24 cellular contexts compared by ENCODE assay signal in the genomic region with DNA sequence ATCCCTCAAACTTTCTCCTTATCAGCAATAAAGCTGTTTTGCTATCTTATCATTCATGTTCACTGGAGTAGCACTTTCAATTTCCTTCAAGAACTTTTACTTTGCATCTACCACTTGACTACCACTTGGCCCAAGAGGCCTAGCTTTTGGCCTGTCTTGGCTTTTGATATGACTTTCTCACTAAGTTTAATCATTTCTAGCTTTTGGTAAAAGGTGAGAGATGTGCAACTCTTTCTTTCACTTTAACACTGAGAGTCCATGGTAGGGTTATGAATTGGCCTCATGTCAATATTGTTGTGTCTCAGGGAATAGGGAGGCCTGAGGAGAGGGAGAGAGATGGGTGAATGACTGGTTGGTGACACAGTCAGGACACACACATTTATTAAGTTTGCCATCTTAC. TPM values are rescaled to one million over a fixed set of nuclear protein-coding genes. Genes with fewer than 3 reads are reported as not detected.
DNase-seq lines count a peak whose midpoint lies in the region; ATAC-seq and TF ChIP-seq lines count a peak whose summit lies in the region.
"Had no signal": no experiment of that assay in that cellular context is flagged by ENCODE, and none has a peak within 500 bp of the region (broad histone marks: within the 10 kb centered on the region; RNA-seq: fewer than 3 reads in every experiment).

No MANE protein-coding gene starts in this region.

- CTCF ChIA-PET in Calu3 (lab: Charles Lee) = no interaction called here

- H3K4me1 Mint-ChIP-seq in stimulated activated naive CD8-positive, alpha-beta T cell treated with anti-CD3 and anti-CD28 coated beads, Interleukin-15, amount 100 ng/mL, for 72 hours = no peaks in the 10 kb centered on the region
- H3K4me1 Mint-ChIP-seq in Calu3 (ENCODE audit: low read depth, unreplicated experiment) = no peaks in the 10 kb centered on the region
- H3K4me1 Mint-ChIP-seq: endodermal cell, T-helper 17 cell had no signal

- peak overlapping the region; percentile 76 to 85 (median 78) for H3K27ac ChIP-seq in transverse colon
- H3K27ac ChIP-seq: neutrophil, uterus had no signal

- peaks cover 10% of the 10 kb centered on the region for H3K27me3 Mint-ChIP-seq in stimulated activated naive CD8-positive, alpha-beta T cell treated with anti-CD3 and anti-CD28 coated beads, Interleukin-15, amount 100 ng/mL, for 72 hours
- no peaks in the 10 kb centered on the region for H3K27me3 Mint-ChIP-seq in Calu3 (ENCODE audit: unreplicated experiment)

- in situ Hi-C loops in transverse colon (cut with MboI; ENCODE audit: low pct_ligation_motif_present in 1 of 4, low pct_unique_long_range_greater_than_20kb in 1 of 4, low sequenced_read_pairs in 3 of 4) = no loop called here

- H3K27ac Mint-ChIP-seq in stimulated activated naive CD8-positive, alpha-beta T cell treated with anti-CD3 and anti-CD28 coated beads, Interleukin-15, amount 100 ng/mL, for 72 hours = peak overlapping the region in 1 of 2 donors; percentile 70
- no peak overlapping the region for H3K27ac Mint-ChIP-seq in Calu3 (ENCODE audit: unreplicated experiment)
- H3K27ac Mint-ChIP-seq: endodermal cell, T-helper 17 cell had no signal

- no peaks in the 10 kb centered on the region for H3K36me3 ChIP-seq in transverse colon
- H3K36me3 ChIP-seq: neutrophil, uterus had no signal

- no peak for TF ChIP-seq EP300 in transverse colon (IDR thresholded peaks at IDR 0.05; ENCODE audit: low read depth)

- no TSS peak for BruUV-seq in Calu3 (replicated peaks; lab: Mats Ljungman, UMichigan)

- H3K36me3 Mint-ChIP-seq in Calu3 (ENCODE audit: insufficient read depth, unreplicated experiment) = no peaks in the 10 kb centered on the region

- peak; percentile 56 for ATAC-seq in stimulated activated naive CD8-positive, alpha-beta T cell treated with anti-CD3 and anti-CD28 coated beads, Interleukin-15, amount 100 ng/mL, for 72 hours
- ATAC-seq in stimulated activated naive CD8-positive, alpha-beta T cell treated with anti-CD3 and anti-CD28 coated beads, Interleukin-15, Interleukin-2, amounts not matched to agents 100 U/mL and 50 U/mL, for 24 hours = no peak
- peak; percentile 57 for ATAC-seq in HG02610 (IDR thresholded peaks at IDR 0.05; ENCODE audit: unreplicated experiment)
- peak; percentile 56 for ATAC-seq in HG03342 (IDR thresholded peaks at IDR 0.05; ENCODE audit: unreplicated experiment)
- ATAC-seq: T-helper 17 cell had no signal

- no peaks in the 10 kb centered on the region for H3K9me3 ChIP-seq in transverse colon
- H3K9me3 ChIP-seq: neutrophil, uterus had no signal

- no peak overlapping the region for H3K4me3 ChIP-seq in transverse colon
- H3K4me3 ChIP-seq: uterus had no signal

- no peaks in the 10 kb centered on the region for H3K9me3 Mint-ChIP-seq in stimulated activated naive CD8-positive, alpha-beta T cell treated with anti-CD3 and anti-CD28 coated beads, Interleukin-15, amount 100 ng/mL, for 72 hours
- H3K9me3 Mint-ChIP-seq in Calu3 (ENCODE audit: low read depth, unreplicated experiment) = peaks cover 9% of the 10 kb centered on the region

- intact Hi-C loops in transverse colon (cut with DNase I; ENCODE audit: low total_unique reads) (no loop called here), Calu3 (cut with micrococcal nuclease; ENCODE audit: unreplicated experiment) (no loop called here)

- DNase-seq in stimulated activated naive CD8-positive, alpha-beta T cell treated with anti-CD3 and anti-CD28 coated beads, Interleukin-15, amount 100 ng/mL, for 72 hours = no peak
- DNase-seq in stimulated activated naive CD8-positive, alpha-beta T cell treated with anti-CD3 and anti-CD28 coated beads, Interleukin-15, Interleukin-2, amounts not matched to agents 100 U/mL and 50 U/mL, for 24 hours = no peak
- DNase-seq in transverse colon (no peak), NCI-H748 (lab: John Stamatoyannopoulos, UW; ENCODE audit: unreplicated experiment) (no peak), NCI-H345 (lab: John Stamatoyannopoulos, UW) (no peak), Calu3 (no peak)
- DNase-seq: activated CD4-positive, CD25-positive, alpha-beta regulatory T cell; activated gamma-delta T cell treated with Interleukin-2 at 50 U/mL for 16 hours; C1 segment of cervical spinal cord; cerebellar nuclear complex; DMS79; endodermal cell; H7; NCI-H1694 treated with DMSO at 0.1 percent for 48 hours; NCI-H510A; retina; SHP77 treated with DMSO at 0.1 percent for 48 hours; T-helper 17 cell; uterus had no signal

- TF ChIP-seq CTCF in transverse colon (IDR thresholded peaks at IDR 0.05) (no peak), Calu3 (IDR thresholded peaks at IDR 0.05; ENCODE audit: unreplicated experiment) (no peak)

- H3K4me3 Mint-ChIP-seq in stimulated activated naive CD8-positive, alpha-beta T cell treated with anti-CD3 and anti-CD28 coated beads, Interleukin-15, amount 100 ng/mL, for 72 hours = no peak overlapping the region
- no peak overlapping the region for H3K4me3 Mint-ChIP-seq in Calu3 (ENCODE audit: low read depth, unreplicated experiment)
- H3K4me3 Mint-ChIP-seq: endodermal cell, T-helper 17 cell had no signal

- TF ChIP-seq POLR2A in transverse colon (IDR thresholded peaks at IDR 0.05) = no peak

- no peaks in the 10 kb centered on the region for H3K27me3 ChIP-seq in transverse colon
- H3K27me3 ChIP-seq: neutrophil, uterus had no signal

- peaks cover 0 to 55% (median 28%) of the 10 kb centered on the region in 4 donors for H3K4me1 ChIP-seq in transverse colon
- H3K4me1 ChIP-seq: uterus had no signal

RNA-seq across cellular contexts. Expression of gene FAM3D, which starts 31.0 kb away (rescaled TPM):
- total RNA-seq in transverse colon = 100 to 1,000 TPM; 243 to 431 (median 364) TPM
- 3.0 and 3.8 TPM in 2 replicates for total RNA-seq in Calu3 (2022)
- total RNA-seq: A172, endodermal cell, H7, MCF 10A, T-helper 17 cell had no signal

Comparison
In these comparisons a context has a peak if more than half of its experiments do, and no peak if none do; other contexts are left out.
1. RNA of gene FAM3D, which starts 31.0 kb away (total RNA-seq): 243 to 431 TPM in transverse colon; 3.0 to 3.8 TPM in Calu3; every median in the first group is over 10 times any median in the second.